Comparison of ENCODE assay signal across 20 cellular contexts in genomic region chr4:19725130-19725529, GRCh38.
"Had no signal": no experiment of that assay in that cellular context is flagged by ENCODE, and none has a peak within 500 bp of the region (broad histone marks: within the 10 kb centered on the region; RNA-seq: fewer than 3 reads in every experiment).

No MANE protein-coding gene starts in this region.

- ATAC-seq: Panc1, PC-3, Right ventricle myocardium inferior, SK-N-SH treated with all-trans-retinoic acid at 6 μM for 48 hours had no signal

- DNase-seq: Kasumi-1, MM.1S, NCI-H1092 treated with DMSO at 0.1 percent for 48 hours, NCI-H1436, NCI-H1694, NCI-H187 treated with DMSO at 0.1 percent for 48 hours, NCI-H2029 treated with DMSO at 0.1 percent for 48 hours, NCI-H2171 treated with DMSO at 0.1 percent for 48 hours, NCI-H446, NCI-H510A, NCI-H524 treated with DMSO at 0.1 percent for 48 hours, NCI-H69, NCI-H774, PC-3, SHP77 treated with DMSO at 0.1 percent for 48 hours, SJCRH30 had no signal

- H3K4me3 ChIP-seq: SJCRH30 had no signal

- H3K36me3 ChIP-seq: SJCRH30 had no signal

- H3K27me3 ChIP-seq: SJCRH30 had no signal

- H3K27ac ChIP-seq: KMS-11, SJCRH30 had no signal

- H3K4me2 ChIP-seq: KMS-11 had no signal

- H3K9me3 ChIP-seq: SJCRH30 had no signal

- H3K9ac ChIP-seq: KMS-11 had no signal
